In genomic region chr16:77043076-77043475, GRCh38 we compare ENCODE assay signal across 8 cellular contexts.
DNase-seq lines count a peak whose midpoint lies in the region; ATAC-seq, FAIRE-seq and TF ChIP-seq lines count a peak whose summit lies in the region.

No MANE protein-coding gene starts in this region.

- no peak overlapping the region for H3K27ac ChIP-seq in SK-N-SH (ENCODE audit: low read depth in 2 of 2, low read length in 1 of 2)

- H3K9me2 ChIP-seq in Loucy (replicated peaks; ENCODE audit: low read depth, low read length) (no peaks in the 10 kb centered on the region), SK-N-SH (no peaks in the 10 kb centered on the region)

- H3F3A ChIP-seq in Loucy (ENCODE audit: low read depth) (no peaks in the 10 kb centered on the region), SK-N-SH (replicated peaks; ENCODE audit: insufficient read depth) (no peaks in the 10 kb centered on the region)

- TF ChIP-seq POLR2A in H54 (IDR thresholded peaks at IDR 0.05; ENCODE audit: low read depth, low read length), result no peak

- TF ChIP-seq CTCF in Loucy (conservative IDR thresholded peaks at IDR 0.05; ENCODE audit: low read length), result peak; percentile 50
- TF ChIP-seq CTCF in SK-N-SH (IDR thresholded peaks at IDR 0.05), result peak; percentile 59
- TF ChIP-seq CTCF in kidney epithelial cell (IDR thresholded peaks at IDR 0.05; ENCODE audit: insufficient read depth, low read length, poor library complexity, severe bottlenecking), result peak; percentile 53

- H4K20me1 ChIP-seq in Loucy (ENCODE audit: insufficient read depth, low read length, poor library complexity, severe bottlenecking) (no peaks in the 10 kb centered on the region), SK-N-SH (ENCODE audit: insufficient read depth) (no peaks in the 10 kb centered on the region)

- H3K79me2 ChIP-seq in Loucy (ENCODE audit: insufficient read depth, low read length) (no peaks in the 10 kb centered on the region), SK-N-SH (ENCODE audit: insufficient read depth) (no peaks in the 10 kb centered on the region)

- H3K4me2 ChIP-seq in Loucy (ENCODE audit: low read depth, low read length, poor library complexity, severe bottlenecking), result no peak overlapping the region
- H3K4me2 ChIP-seq in SK-N-SH, result no peak overlapping the region

- CTCF ChIA-PET in SK-N-SH (lab: Yijun Ruan, JAX), result interaction anchor here (0.6 to 5.0 kb wide), 15 partner anchors 8 to 1245 kb away, joined by 3 to 31 read pairs (median 4); no protein-coding TSS in a partner anchor

- H3K4me1 ChIP-seq in Loucy (ENCODE audit: insufficient read depth, low read length, poor library complexity, severe bottlenecking) (no peaks in the 10 kb centered on the region), SK-N-SH (ENCODE audit: control insufficient read depth in 1 of 2, insufficient read depth in 2 of 2, low read depth in 1 of 2, low read length in 1 of 2) (no peaks in the 10 kb centered on the region; a peak in 1 of 4 replicates)

- H3K9me3 ChIP-seq in Loucy (ENCODE audit: insufficient read depth, low read depth, low read length), result no peaks in the 10 kb centered on the region
- H3K9me3 ChIP-seq in SK-N-SH, result no peaks in the 10 kb centered on the region

- H3K36me3 ChIP-seq in Loucy (ENCODE audit: insufficient read depth, low read length), result no peaks in the 10 kb centered on the region
- no peaks in the 10 kb centered on the region for H3K36me3 ChIP-seq in SK-N-SH (replicated peaks in 1 of 2; ENCODE audit: control insufficient read depth in 1 of 2, insufficient read depth in 2 of 2, low read length in 1 of 2)
- H3K36me3 ChIP-seq in kidney epithelial cell (ENCODE audit: control insufficient read depth, insufficient read depth, low read length), result no peaks in the 10 kb centered on the region

- POLR2A ChIA-PET in SK-N-SH (lab: Yijun Ruan, JAX), result no interaction called here

- H3K9ac ChIP-seq in Loucy (ENCODE audit: low read depth, low read length, poor library complexity, severe bottlenecking), result no peak overlapping the region
- no peak overlapping the region for H3K9ac ChIP-seq in SK-N-SH

- TF ChIP-seq RAD21 in SK-N-SH (IDR thresholded peaks at IDR 0.05; ENCODE audit: low read length), result peak; percentile 84

- no peak overlapping the region for H3K4me3 ChIP-seq in Loucy (ENCODE audit: low read length, poor library complexity, severe bottlenecking)
- no peak overlapping the region for H3K4me3 ChIP-seq in SK-N-SH (ENCODE audit: low read depth in 2 of 2, low read length in 1 of 2)
- H3K4me3 ChIP-seq in kidney epithelial cell (ENCODE audit: low read depth, low read length), result no peak overlapping the region

- FAIRE-seq in H54 (lab: Jason Lieb, UNC), result no peak
- FAIRE-seq in frontal cortex (lab: Jason Lieb, UNC), result no peak

- TF ChIP-seq EP300 in SK-N-SH (IDR thresholded peaks at IDR 0.05; ENCODE audit: borderline replicate concordance in 1 of 2, low read depth in 1 of 2, low read length in 1 of 2), result no peak

- H3K27me3 ChIP-seq in Loucy (ENCODE audit: insufficient read depth, low read length, poor library complexity, severe bottlenecking), result no peaks in the 10 kb centered on the region
- H3K27me3 ChIP-seq in SK-N-SH (ENCODE audit: insufficient read depth), result no peaks in the 10 kb centered on the region
- no peaks in the 10 kb centered on the region for H3K27me3 ChIP-seq in kidney epithelial cell (ENCODE audit: control insufficient read depth, insufficient read depth, low read length)

- WGBS in SK-N-SH (ENCODE audit: low lambda C conversion rate), result 70% methylated on average over 1 of the region's 1 CpG

- ATAC-seq in GM21737 (IDR thresholded peaks at IDR 0.05; ENCODE audit: unreplicated experiment), result no peak

- peak; percentile 1 for DNase-seq in DMS53 treated with DMSO at 0.1 percent for 48 hours (lab: John Stamatoyannopoulos, UW; ENCODE audit: unreplicated experiment)
- DNase-seq in SK-N-SH, result peak; percentile 39
- DNase-seq in kidney epithelial cell (ENCODE audit: low read depth), result no peak
- no peak for DNase-seq in H54 (ENCODE audit: insufficient read length, low spot score)
- DNase-seq in activated T-cell treated with anti-CD3 and anti-CD28 coated beads, Interleukin-2, amount 50 U/mL, for 48 hours, result no peak
- no peak for DNase-seq in frontal cortex (ENCODE audit: low spot score in 2 of 2)

- H2AFZ ChIP-seq in Loucy (ENCODE audit: low read length) (no peak overlapping the region), SK-N-SH (ENCODE audit: low read depth) (no peak overlapping the region)

TF ChIP-seq in SK-N-SH, 30 proteins besides CTCF, POLR2A, EP300 and RAD21:
- TF ChIP-seq SMC3 (IDR thresholded peaks at IDR 0.05; ENCODE audit: low read depth, low read length) (peak; percentile 56; the same call in 1 of the 2 replicates), SIN3A (IDR thresholded peaks at IDR 0.05; ENCODE audit: borderline replicate concordance, low read depth, low read length) (no peak)

Comparison
In these comparisons a context has a peak if more than half of its experiments do, and no peak if none do; other contexts are left out.
1. DNase-seq: peak in DMS53 treated with DMSO at 0.1 percent for 48 hours (single experiment) and SK-N-SH (single experiment); none in kidney epithelial cell (single experiment), H54 (single experiment), activated T-cell treated with anti-CD3 and anti-CD28 coated beads, Interleukin-2, amount 50 U/mL, for 48 hours (0 of 2) and frontal cortex (0 of 2).
2. Peak in every context shown above with its lines, with median percentiles within 50 percentile points of each other: CTCF ChIP-seq.